Comparison of ENCODE assay signal across 8 cellular contexts in genomic region chr19:18514800-18515682, GRCh38. TPM values are rescaled to one million over a fixed set of nuclear protein-coding genes. Genes with fewer than 3 reads are reported as not detected.
DNase-seq lines count a peak whose midpoint lies in the region; ATAC-seq, FAIRE-seq and TF ChIP-seq lines count a peak whose summit lies in the region.

No MANE protein-coding gene starts in this region.

- H3K4me3 ChIP-seq in GM23248 (no peak overlapping the region), pancreas (no peak overlapping the region)

- in situ Hi-C loops in GM23248 (cut with MboI) (no loop called here), G401 (cut with HindIII; ENCODE audit: low sequenced_read_pairs) (no loop called here)

- no peaks in the 10 kb centered on the region for H3K27me3 ChIP-seq in GM23248 (replicated peaks; ENCODE audit: insufficient read depth)
- H3K27me3 ChIP-seq in pancreas = no peaks in the 10 kb centered on the region

- peak overlapping the region; percentile 57 for H3K9ac ChIP-seq in GM23248

- ATAC-seq in pancreas (peak; percentile 51 to 75 (median 66)), SK-N-SH treated with all-trans-retinoic acid at 6 μM for 48 hours (no peak), GM19324 (IDR thresholded peaks at IDR 0.05; ENCODE audit: low FRiP score, unreplicated experiment) (no peak)

- H2AFZ ChIP-seq in GM23248 = no peak overlapping the region

- DNase-seq in GM23248 (peak; percentile 75), RCC 7860 (ENCODE audit: low spot score) (peak; percentile 16), fibroblast of gingiva (ENCODE audit: low read depth) (peak; percentile 71), pancreas (peak in 4 of 6 donors; percentile 50 to 66 (median 58)), G401 (ENCODE audit: low spot score) (no peak), frontal cortex (ENCODE audit: low spot score in 2 of 2) (no peak)

- H3K36me3 ChIP-seq in GM23248 (ENCODE audit: low read depth) (no peaks in the 10 kb centered on the region), pancreas (no peaks in the 10 kb centered on the region)

- intact Hi-C loops in pancreas (cut with DNase I) = no loop called here

- peaks cover 21% of the 10 kb centered on the region; the same call in 1 of the 2 replicates for H3F3A ChIP-seq in GM23248 (ENCODE audit: insufficient read depth)

- H3K4me2 ChIP-seq in GM23248 (ENCODE audit: unreplicated experiment) = no peak overlapping the region

- H3K4me1 ChIP-seq in GM23248 (ENCODE audit: insufficient read depth) (peaks cover 39% of the 10 kb centered on the region), pancreas (peaks cover 7 to 20% (median 10%) of the 10 kb centered on the region in 3 donors)

- TF ChIP-seq CTCF in pancreas (IDR thresholded peaks at IDR 0.05) = no peak

- no peak for FAIRE-seq in RCC 7860 (lab: Jason Lieb, UNC)
- FAIRE-seq in pancreas (lab: Jason Lieb, UNC) = no peak
- FAIRE-seq in frontal cortex (lab: Jason Lieb, UNC) = no peak

- H3K27ac ChIP-seq in GM23248 (peak overlapping the region; percentile 74), pancreas (peak overlapping the region; percentile 4 to 62 (median 48))

- H3K79me2 ChIP-seq in GM23248 (ENCODE audit: insufficient read depth) = peaks cover 100% of the 10 kb centered on the region

- no peaks in the 10 kb centered on the region for H3K9me2 ChIP-seq in GM23248 (ENCODE audit: insufficient read depth)

- H3K9me3 ChIP-seq in GM23248 (ENCODE audit: low read depth) (no peaks in the 10 kb centered on the region), pancreas (no peaks in the 10 kb centered on the region)

- peaks cover 32% of the 10 kb centered on the region; the same call in 1 of the 2 replicates for H4K20me1 ChIP-seq in GM23248 (ENCODE audit: insufficient read depth)

- WGBS in GM23248 (ENCODE audit: low coverage in 1 of 2, low lambda C conversion rate in 2 of 2, missing lambda C conversion rate in 2 of 2), 2 experiments = 53 to 57% methylated on average over 17 of the region's 17 CpGs
- WGBS in pancreas, 2 donors = 25 to 26% methylated on average over 17 of the region's 17 CpGs

TF ChIP-seq in SK-N-SH treated with all-trans-retinoic acid at 6 μM for 48 hours, 23 proteins besides CTCF, POLR2A, EP300 and RAD21 (continues in another document):
- TF ChIP-seq SNAI2 (CRISPR knock-in tag; IDR thresholded peaks at IDR 0.05) (no peak), BACH2 (CRISPR knock-in tag; IDR thresholded peaks at IDR 0.05; ENCODE audit: borderline replicate concordance) (no peak), ZFP3 (CRISPR knock-in tag; IDR thresholded peaks at IDR 0.05) (no peak), ESRRG (CRISPR knock-in tag; IDR thresholded peaks at IDR 0.05) (no peak), ZNF565 (CRISPR knock-in tag; conservative IDR thresholded peaks at IDR 0.05; ENCODE audit: low read depth) (no peak), CSRNP3 (CRISPR knock-in tag; IDR thresholded peaks at IDR 0.05) (no peak), POU6F1 (CRISPR knock-in tag; IDR thresholded peaks at IDR 0.05; ENCODE audit: borderline replicate concordance, low read depth) (no peak), CREB5 (CRISPR knock-in tag; IDR thresholded peaks at IDR 0.05; ENCODE audit: low read depth) (no peak), PATZ1 (CRISPR knock-in tag; IDR thresholded peaks at IDR 0.05; ENCODE audit: borderline replicate concordance) (no peak), PPARA (CRISPR knock-in tag; IDR thresholded peaks at IDR 0.05; ENCODE audit: borderline replicate concordance) (no peak), ARNTL (CRISPR knock-in tag; IDR thresholded peaks at IDR 0.05; ENCODE audit: borderline replicate concordance, low read depth) (no peak), ZNF70 (CRISPR knock-in tag; IDR thresholded peaks at IDR 0.05) (no peak), OSR1 (CRISPR knock-in tag; IDR thresholded peaks at IDR 0.05) (no peak), ZFP30 (CRISPR knock-in tag; IDR thresholded peaks at IDR 0.05) (no peak), ZNF8 (CRISPR knock-in tag; IDR thresholded peaks at IDR 0.05) (no peak), RARB (CRISPR knock-in tag; IDR thresholded peaks at IDR 0.05) (no peak)

RNA-seq across cellular contexts. Expression of gene ELL, which starts 6.8 kb away (rescaled TPM):
- total RNA-seq in GM23248 (2014; rRNA removed; shearing (Covaris generic)) = 22.1 and 24.2 TPM in 2 replicates
- 16.4 and 17.1 TPM in 2 replicates for polyA plus RNA-seq in GM23248 (2016; fragmentation: Nextera tagmentation; extraction: Ambion mirVana)
- 10 to 100 TPM in 1 of 6 donors, 1 to 10 TPM in 5; 5.8 to 10.5 (median 9.3) TPM for total RNA-seq in pancreas
- polyA plus RNA-seq in pancreas = 10 to 100 TPM; 10.3 to 13.4 TPM
- total RNA-seq in G401 (2014; rRNA removed; shearing (Covaris generic)) = 15.9 and 16.0 TPM in 2 replicates
- 7.7 TPM for total RNA-seq in frontal cortex

RNA-seq across cellular contexts. Expression of gene FKBP8, which starts 28.3 kb away (rescaled TPM):
- total RNA-seq in GM23248 (2014; rRNA removed; shearing (Covaris generic)) = 419 and 466 TPM in 2 replicates
- 195 and 208 TPM in 2 replicates for polyA plus RNA-seq in GM23248 (2016; fragmentation: Nextera tagmentation; extraction: Ambion mirVana)
- 100 to 1,000 TPM in 2 of 6 donors, 10 to 100 TPM in 4; 73.8 to 104 (median 87.9) TPM for total RNA-seq in pancreas
- polyA plus RNA-seq in pancreas = 100 to 1,000 TPM; 198 to 218 TPM
- total RNA-seq in G401 (2014; rRNA removed; shearing (Covaris generic)) = 404 and 484 TPM in 2 replicates
- 178 TPM for total RNA-seq in frontal cortex

RNA-seq across cellular contexts. Expression of gene KXD1, which starts 42.6 kb away (rescaled TPM):
- total RNA-seq in GM23248 (2014; rRNA removed; shearing (Covaris generic)) = 91.2 and 110 TPM in 2 replicates
- polyA plus RNA-seq in GM23248 (2016; fragmentation: Nextera tagmentation; extraction: Ambion mirVana) = 129 and 135 TPM in 2 replicates
- 10 to 100 TPM; 33.4 to 46.2 (median 41.9) TPM for total RNA-seq in pancreas
- polyA plus RNA-seq in pancreas = 10 to 100 TPM; 48.7 to 66.9 TPM
- 84.9 and 95.9 TPM in 2 replicates for total RNA-seq in G401 (2014; rRNA removed; shearing (Covaris generic))
- total RNA-seq in frontal cortex = 14.7 TPM

RNA-seq across cellular contexts. Expression of gene UBA52, which starts 56.6 kb away (rescaled TPM):
- 647 and 755 TPM in 2 replicates for total RNA-seq in GM23248 (2014; rRNA removed; shearing (Covaris generic))
- polyA plus RNA-seq in GM23248 (2016; fragmentation: Nextera tagmentation; extraction: Ambion mirVana) (708 and 711 TPM in 2 replicates), pancreas (100 to 1,000 TPM; 402 to 680 TPM)
- total RNA-seq in pancreas (100 to 1,000 TPM; 522 to 838 (median 679) TPM), frontal cortex (742 TPM)
- 833 and 855 TPM in 2 replicates for total RNA-seq in G401 (2014; rRNA removed; shearing (Covaris generic))

Comparison
In these comparisons a context has a peak if more than half of its experiments do, and no peak if none do; other contexts are left out.
1. DNase-seq: peak in GM23248 (single experiment), RCC 7860 (single experiment), fibroblast of gingiva (single experiment) and pancreas (4 of 6); none in G401 (single experiment) and frontal cortex (0 of 2).
2. ATAC-seq: peak in pancreas (4 of 4); none in SK-N-SH treated with all-trans-retinoic acid at 6 μM for 48 hours (single experiment) and GM19324 (single experiment).